In the genomic region with DNA sequence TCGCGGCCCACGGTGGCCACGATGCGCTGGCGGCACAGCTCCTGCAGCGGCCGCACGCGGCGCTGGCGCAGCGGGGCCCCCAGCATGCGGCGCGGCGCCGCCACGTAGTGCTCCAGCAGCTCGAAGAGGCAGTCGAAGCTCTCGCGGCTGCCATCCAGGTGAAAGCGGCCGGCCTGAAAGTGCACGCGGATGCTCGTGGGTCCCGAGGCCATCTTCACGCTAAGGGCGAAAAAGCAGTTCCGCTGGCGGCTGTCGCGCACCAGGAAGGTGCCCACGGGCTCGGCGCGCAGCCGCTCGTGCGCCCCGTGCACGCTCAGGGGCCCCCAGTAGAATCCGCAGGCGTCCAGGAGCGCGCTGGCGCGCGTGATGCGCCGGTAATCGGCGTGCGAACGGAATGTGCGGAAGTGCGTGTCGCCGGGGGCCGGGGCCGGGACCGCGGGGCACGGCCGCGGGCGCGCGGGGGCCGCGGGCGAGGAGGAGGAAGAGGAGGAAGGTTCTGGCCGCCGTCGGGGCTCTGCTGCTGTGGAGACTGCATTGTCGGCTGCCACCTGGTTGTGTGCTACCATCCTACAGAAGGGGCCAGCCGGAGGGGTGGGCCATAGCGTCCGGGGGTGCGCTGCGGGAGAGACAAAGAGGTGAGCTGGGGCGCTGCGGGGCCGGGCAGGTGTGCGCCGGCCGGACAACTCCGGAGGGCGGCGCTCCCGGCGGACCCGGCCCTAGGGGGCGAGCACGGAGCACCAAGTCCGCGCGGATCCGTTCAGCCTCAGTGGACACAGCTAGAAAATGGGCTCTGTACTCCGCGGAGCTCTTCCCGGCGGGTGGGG, we compare ENCODE assay signal across 8 cellular contexts. TPM values are rescaled to one million over a fixed set of nuclear protein-coding genes. Genes with fewer than 3 reads are reported as not detected.
DNase-seq lines count a peak whose midpoint lies in the region; ATAC-seq, FAIRE-seq and TF ChIP-seq lines count a peak whose summit lies in the region.

No MANE protein-coding gene starts in this region.

- H3K9ac ChIP-seq in kidney (ENCODE audit: low read length in 2 of 2) = peak overlapping the region in 1 of 2 donors; percentile 65

- H3K36me3 Mint-ChIP-seq in T-helper 17 cell (ENCODE audit: low read depth) (peaks cover 2% of the 10 kb centered on the region), brain (no peaks in the 10 kb centered on the region)

- FAIRE-seq in kidney (lab: Jason Lieb, UNC) = no peak

- H3K4me3 Mint-ChIP-seq in T-helper 17 cell (peak overlapping the region; percentile 91), brain (peak overlapping the region; percentile 80 to 86 (median 81))

- H3K4me3 ChIP-seq in kidney (ENCODE audit: low read length in 2 of 2) = peak overlapping the region; percentile 58 to 64

- H3K4me1 ChIP-seq in kidney (ENCODE audit: control insufficient read depth in 1 of 2, insufficient read depth in 1 of 2, low read depth in 1 of 2, low read length in 2 of 2) = peaks cover 15 to 30% of the 10 kb centered on the region in 2 donors

- peak overlapping the region; percentile 97 for H3K27ac Mint-ChIP-seq in T-helper 17 cell
- no peak overlapping the region for H3K27ac Mint-ChIP-seq in brain

- H3K9me3 ChIP-seq in T-helper 17 cell (ENCODE audit: control insufficient read depth, low read length, poor library complexity, severe bottlenecking) = no peaks in the 10 kb centered on the region
- no peaks in the 10 kb centered on the region for H3K9me3 ChIP-seq in kidney (ENCODE audit: control insufficient read depth in 1 of 2, low read length in 2 of 2)

- no peak for TF ChIP-seq CTCF in brain (conservative IDR thresholded peaks at IDR 0.05)
- no peak for TF ChIP-seq CTCF in kidney (IDR thresholded peaks at IDR 0.05; ENCODE audit: borderline replicate concordance, extremely low read depth, insufficient read depth)

- peak; percentile 6 for ATAC-seq in HG03280 (IDR thresholded peaks at IDR 0.05; ENCODE audit: unreplicated experiment)
- peak; percentile 43 for ATAC-seq in T-helper 17 cell

- DNase-seq in NCI-H82 (lab: John Stamatoyannopoulos, UW) (peak; percentile 60), NCI-H82 treated with DMSO at 0.1 percent for 48 hours (lab: John Stamatoyannopoulos, UW; ENCODE audit: unreplicated experiment) (no peak), T-helper 17 cell (peak; percentile 48 to 63 (median 53)), kidney (peak; percentile 85), NCI-H774 (lab: John Stamatoyannopoulos, UW) (no peak)
- DNase-seq in stimulated activated CD4-positive, alpha-beta T cell treated with anti-CD3 and anti-CD28 coated beads, Interleukin-4, amount 100 ng/mL, for 24 hours = peak; percentile 59

- peaks cover 0 to 4% (median 0%) of the 10 kb centered on the region in 5 experiments for H3K9me3 Mint-ChIP-seq in brain

- peak overlapping the region; percentile 78 to 85 for H3K27ac ChIP-seq in kidney (ENCODE audit: low read depth in 2 of 2, low read length in 2 of 2)

- intact Hi-C loops in kidney (cut with DNase I) = loop anchor here (5.0 kb wide), 1 partner anchor 278 kb away; no protein-coding TSS in a partner anchor

- no peaks in the 10 kb centered on the region for H3K36me3 ChIP-seq in kidney (ENCODE audit: control insufficient read depth in 1 of 2, insufficient read depth in 2 of 2, low read length in 2 of 2)

- H3K27me3 Mint-ChIP-seq in T-helper 17 cell (no peaks in the 10 kb centered on the region), brain (peaks cover 41% of the 10 kb centered on the region)

- H3K4me1 Mint-ChIP-seq in T-helper 17 cell (peaks cover 52% of the 10 kb centered on the region), brain (peaks cover 27% of the 10 kb centered on the region)

RNA-seq across cellular contexts. Expression of gene SOCS1, which starts 0.9 kb away (rescaled TPM):
- total RNA-seq in T-helper 17 cell (10 to 100 TPM; 42.1 to 49.5 TPM), kidney (21.8 TPM)
- polyA plus RNA-seq in brain (ENCODE audit: insufficient read depth, low read depth, low replicate concordance) (2.2 TPM), kidney (ENCODE audit: insufficient read depth, low read depth, low replicate concordance) (10.4 TPM)

RNA-seq across cellular contexts. Expression of gene TNP2, which starts 14.0 kb away (rescaled TPM):
- total RNA-seq in T-helper 17 cell = not detected
- not detected for polyA plus RNA-seq in brain (ENCODE audit: insufficient read depth, low read depth, low replicate concordance)
- total RNA-seq in kidney = not detected
- not detected for polyA plus RNA-seq in kidney (ENCODE audit: insufficient read depth, low read depth, low replicate concordance)

RNA-seq across cellular contexts. Expression of gene PRM3, which starts 18.3 kb away (rescaled TPM):
- total RNA-seq in T-helper 17 cell (not detected), kidney (not detected)
- polyA plus RNA-seq in brain (ENCODE audit: insufficient read depth, low read depth, low replicate concordance) (not detected), kidney (ENCODE audit: insufficient read depth, low read depth, low replicate concordance) (not detected)

RNA-seq across cellular contexts. Expression of gene PRM2, which starts 21.2 kb away (rescaled TPM):
- total RNA-seq in T-helper 17 cell (not detected), kidney (not detected)
- polyA plus RNA-seq in brain (ENCODE audit: insufficient read depth, low read depth, low replicate concordance) (not detected), kidney (ENCODE audit: insufficient read depth, low read depth, low replicate concordance) (not detected)

RNA-seq across cellular contexts. Expression of gene PRM1, which starts 26.0 kb away (rescaled TPM):
- total RNA-seq in T-helper 17 cell (not detected), kidney (not detected)
- polyA plus RNA-seq in brain (ENCODE audit: insufficient read depth, low read depth, low replicate concordance) (not detected), kidney (ENCODE audit: insufficient read depth, low read depth, low replicate concordance) (not detected)

Comparison
In these comparisons a context has a peak if more than half of its experiments do, and no peak if none do; other contexts are left out.
1. DNase-seq: peak in NCI-H82 (single experiment), T-helper 17 cell (3 of 3), kidney (single experiment) and stimulated activated CD4-positive, alpha-beta T cell treated with anti-CD3 and anti-CD28 coated beads, Interleukin-4, amount 100 ng/mL, for 24 hours (single experiment); none in NCI-H82 treated with DMSO at 0.1 percent for 48 hours (single experiment) and NCI-H774 (single experiment).